8 cellular contexts compared by ENCODE assay signal in genomic region chr1:235160395-235160964, GRCh38. TPM values are rescaled to one million over a fixed set of nuclear protein-coding genes. Genes with fewer than 3 reads are reported as not detected.
DNase-seq lines count a peak whose midpoint lies in the region; ATAC-seq and TF ChIP-seq lines count a peak whose summit lies in the region.

No MANE protein-coding gene starts in this region.

- ATAC-seq in GM18498 (IDR thresholded peaks at IDR 0.05; ENCODE audit: unreplicated experiment) (peak; percentile 47), HG02973 (IDR thresholded peaks at IDR 0.05; ENCODE audit: unreplicated experiment) (peak; percentile 38), HG03025 (IDR thresholded peaks at IDR 0.05; ENCODE audit: low FRiP score, unreplicated experiment) (no peak)

- peak overlapping the region; percentile 86 to 95 for H3K9ac ChIP-seq in colonic mucosa (ENCODE audit: low read depth in 2 of 2, low read length in 2 of 2)

- intact Hi-C loops in colonic mucosa (cut with DNase I): no loop called here
- intact Hi-C loops in uterus (cut with DNase I; ENCODE audit: low total_unique reads): no loop called here

- H3K9me3 ChIP-seq in colonic mucosa (no peaks in the 10 kb centered on the region), mesodermal cell (ENCODE audit: control insufficient read depth, low read length) (no peaks in the 10 kb centered on the region), uterus (no peaks in the 10 kb centered on the region)

- TF ChIP-seq CTCF in colonic mucosa (IDR thresholded peaks at IDR 0.05): no peak
- TF ChIP-seq CTCF in uterus (IDR thresholded peaks at IDR 0.05): no peak

- H3K27me3 ChIP-seq in colonic mucosa: no peaks in the 10 kb centered on the region
- H3K27me3 ChIP-seq in uterus: no peaks in the 10 kb centered on the region

- in situ Hi-C loops in ACHN (cut with HindIII; ENCODE audit: low pct_ligation_motif_present, low pct_unique_long_range_greater_than_20kb, low sequenced_read_pairs): no loop called here

- TF ChIP-seq POLR2A in uterus (IDR thresholded peaks at IDR 0.05): no peak

- 10 to 20% methylated on average over 10 to 12 of the region's 16 CpGs for WGBS in mesodermal cell (ENCODE audit: insufficient coverage in 2 of 2), 2 experiments

- H3K27ac ChIP-seq in colonic mucosa (peak overlapping the region; percentile 89), mesodermal cell (ENCODE audit: low read depth, low read length, severe bottlenecking) (peak overlapping the region; percentile 80), uterus (peak overlapping the region; percentile 86 to 89)

- peak overlapping the region; percentile 62 for H3K4me3 ChIP-seq in colonic mucosa
- peak overlapping the region; percentile 80 for H3K4me3 ChIP-seq in mesodermal cell (ENCODE audit: extremely low read depth, insufficient read depth, low read length, poor library complexity, severe bottlenecking)
- peak overlapping the region; percentile 62 to 72 for H3K4me3 ChIP-seq in uterus

- H3K36me3 ChIP-seq in colonic mucosa (no peaks in the 10 kb centered on the region), mesodermal cell (ENCODE audit: control insufficient read depth, insufficient read depth, low read length) (peaks cover 45% of the 10 kb centered on the region), uterus (no peaks in the 10 kb centered on the region)

- DNase-seq in ACHN: peak; percentile 71
- peak; percentile 85 for DNase-seq in OCI-M1 (lab: John Stamatoyannopoulos, UW)
- DNase-seq in colonic mucosa: no peak
- no peak for DNase-seq in uterus

- H3K4me1 ChIP-seq in colonic mucosa (peaks cover 8% of the 10 kb centered on the region), mesodermal cell (ENCODE audit: control insufficient read depth, insufficient read depth, low read length, poor library complexity, severe bottlenecking) (no peaks in the 10 kb centered on the region), uterus (peaks cover 0 to 11% of the 10 kb centered on the region in 2 donors)

RNA-seq across cellular contexts. Expression of gene RBM34, which starts 0.6 kb away (rescaled TPM):
- 10 to 100 TPM; 59.8 to 61.2 TPM for total RNA-seq in colonic mucosa
- 53.0 TPM for polyA plus RNA-seq in mesodermal cell (2013, experiment 1 of 2)
- 61.7 TPM for polyA plus RNA-seq in mesodermal cell (2013, experiment 2 of 2)
- total RNA-seq in uterus: 100 to 1,000 TPM in 1 of 4 donors, 10 to 100 TPM in 3; 36.7 to 107 (median 56.3) TPM

RNA-seq across cellular contexts. Expression of gene TOMM20, which starts 31.8 kb away (rescaled TPM):
- total RNA-seq in colonic mucosa: 100 to 1,000 TPM in 1 of 2 donors, 10 to 100 TPM in 1; 76.2 to 127 TPM
- 213 TPM for polyA plus RNA-seq in mesodermal cell (2013, experiment 1 of 2)
- 201 TPM for polyA plus RNA-seq in mesodermal cell (2013, experiment 2 of 2)
- 100 to 1,000 TPM in 2 of 4 donors, 10 to 100 TPM in 2; 72.9 to 149 (median 110) TPM for total RNA-seq in uterus

Comparison
In these comparisons a context has a peak if more than half of its experiments do, and no peak if none do; other contexts are left out.
1. DNase-seq: peak in ACHN (single experiment) and OCI-M1 (single experiment); none in colonic mucosa (single experiment) and uterus (0 of 2).
2. Peak in every context shown above with its lines, with median percentiles within 50 percentile points of each other: H3K27ac ChIP-seq and H3K4me3 ChIP-seq.